In the genomic region with DNA sequence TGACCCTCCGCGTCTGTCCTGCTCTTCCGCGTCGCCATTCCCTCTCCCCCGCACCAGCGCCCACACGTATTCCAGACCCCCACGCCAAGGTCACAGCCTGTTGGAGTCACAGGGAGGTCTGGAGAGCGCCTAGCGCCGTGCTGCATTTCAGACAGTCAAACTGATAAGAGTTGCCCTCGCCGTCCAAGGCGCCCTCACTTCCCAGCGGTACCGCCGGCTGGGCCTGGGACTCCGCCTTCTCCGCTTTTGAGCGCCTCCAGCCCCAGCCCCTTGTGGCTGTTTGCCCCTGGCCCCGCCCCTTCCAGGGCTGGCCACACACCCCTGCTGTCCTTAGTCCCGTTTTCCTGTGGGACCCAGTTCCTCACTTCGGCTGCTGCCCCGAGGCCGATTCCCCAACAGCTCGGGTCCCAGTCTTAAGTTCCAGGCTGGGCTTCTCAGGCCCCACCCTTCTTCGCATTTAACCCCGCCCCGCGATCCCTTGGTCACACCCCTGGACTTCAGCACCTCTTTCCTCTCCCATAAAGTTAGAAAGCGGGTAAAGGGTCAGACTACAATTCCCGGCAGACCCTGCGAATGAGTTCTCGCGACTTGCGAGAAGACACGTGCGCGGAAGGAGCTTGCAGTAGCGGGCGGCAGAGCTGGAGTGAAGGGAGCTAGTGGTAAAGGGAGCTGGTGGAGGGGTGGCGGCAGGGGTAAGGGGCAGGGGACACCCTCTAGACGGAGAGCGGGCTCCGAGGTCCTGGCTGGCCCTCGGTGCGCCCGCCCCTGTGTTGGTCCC, we compare ENCODE assay signal across 8 cellular contexts. TPM values are rescaled to one million over a fixed set of nuclear protein-coding genes. Genes with fewer than 3 reads are reported as not detected.
DNase-seq lines count a peak whose midpoint lies in the region; ATAC-seq and TF ChIP-seq lines count a peak whose summit lies in the region.

A gene (plus strand): TSS at position 612 of the 778 bp plus-strand sequence. CDS start 1,085 bp downstream, outside the sequence.

- H3K4me1 ChIP-seq in prostate gland (replicated peaks) (peaks cover 12% of the 10 kb centered on the region), urinary bladder (ENCODE audit: insufficient read depth) (no peaks in the 10 kb centered on the region)

- peak in 1 of 4 experiments; percentile 17 for TF ChIP-seq CTCF in prostate gland (IDR thresholded peaks at IDR 0.05)

- no peaks in the 10 kb centered on the region for H3K27me3 ChIP-seq in prostate gland (replicated peaks; ENCODE audit: insufficient read depth)

- peak; percentile 82 for TF ChIP-seq POLR2A in prostate gland (IDR thresholded peaks at IDR 0.05)

- H3K36me3 ChIP-seq in prostate gland (no peaks in the 10 kb centered on the region), urinary bladder (ENCODE audit: insufficient read depth) (no peaks in the 10 kb centered on the region)

- intact Hi-C loops in T-helper 2 cell treated with Interferon-gamma antibody and Interleukin-4, amounts not matched to agents 100 ng/mL and 5 ng/mL, for 36 hours (cut with micrococcal nuclease) = loop anchor here (1.0 to 10.0 kb wide), 7 partner anchors 11 to 786 kb away; a partner anchor contains a TSS
- intact Hi-C loops in left ventricle myocardium superior (cut with micrococcal nuclease) = no loop called here
- intact Hi-C loops in prostate gland (cut with DNase I) = loop anchor here (5.0 kb wide), 1 partner anchor 36 kb away; no protein-coding TSS in a partner anchor

- peak; percentile 45 for DNase-seq in NCI-H187 treated with DMSO at 0.1 percent for 48 hours (lab: John Stamatoyannopoulos, UW)
- peak; percentile 46 to 96 (median 89) for DNase-seq in anterior cingulate cortex (lab: John Stamatoyannopoulos, UW)
- DNase-seq in left ventricle myocardium superior = peak; percentile 96
- DNase-seq in prostate gland (ENCODE audit: low spot score) = peak; percentile 97

- WGBS in prostate gland = 1% methylated on average over 49 of the region's 49 CpGs
- WGBS in urinary bladder = under 1% methylated on average over 49 of the region's 49 CpGs

- H3K27ac ChIP-seq in prostate gland (peak within 1 kb of the TSS; percentile 90 to 95), urinary bladder (ENCODE audit: low read depth) (peak within 1 kb of the TSS; percentile 83)

- H3K4me3 ChIP-seq in prostate gland = peak within 1 kb of the TSS; percentile 64 to 73
- H3K4me3 ChIP-seq in urinary bladder (ENCODE audit: low read depth, low read length) = peak within 1 kb of the TSS; percentile 70

- peak; percentile 93 for ATAC-seq in GM18499 (IDR thresholded peaks at IDR 0.05; ENCODE audit: insufficient read depth, unreplicated experiment)
- ATAC-seq in HG02943 (IDR thresholded peaks at IDR 0.05; ENCODE audit: low read depth, unreplicated experiment) = peak; percentile 94
- ATAC-seq in left ventricle myocardium superior = peak; percentile 89

- H3K9me3 ChIP-seq in prostate gland = no peaks in the 10 kb centered on the region

RNA-seq across cellular contexts. Expression of the gene that starts here (rescaled TPM):
- total RNA-seq in T-helper 2 cell treated with Interferon-gamma antibody and Interleukin-4, amounts not matched to agents 100 ng/mL and 5 ng/mL, for 36 hours = 50.1 and 52.1 TPM in 2 replicates
- total RNA-seq in left ventricle myocardium superior (21.6 TPM), prostate gland (10 to 100 TPM; 41.2 to 53.8 TPM), urinary bladder (34.3 TPM)
- 32.1 TPM for polyA plus RNA-seq in urinary bladder

Comparison
In these comparisons a context has a peak if more than half of its experiments do, and no peak if none do; other contexts are left out.
1. Peak in every context shown above with its lines: DNase-seq, ATAC-seq, H3K4me3 ChIP-seq and H3K27ac ChIP-seq.
2. DNase-seq: peak in every context shown above with its lines; median percentile 97 in prostate gland; 96 in left ventricle myocardium superior; 89 in anterior cingulate cortex; 45 in NCI-H187 treated with DMSO at 0.1 percent for 48 hours.